ENCODE assay signal across 8 cellular contexts in genomic region chr21:45596704-45597318, GRCh38. TPM values are rescaled to one million over a fixed set of nuclear protein-coding genes. Genes with fewer than 3 reads are reported as not detected.
DNase-seq lines count a peak whose midpoint lies in the region; ATAC-seq, FAIRE-seq and TF ChIP-seq lines count a peak whose summit lies in the region.

No MANE protein-coding gene starts in this region.

- peaks cover 0 to 4% of the 10 kb centered on the region in 2 experiments for H4K20me1 ChIP-seq in H1 (replicated peaks in 1 of 2; ENCODE audit: control insufficient read depth in 1 of 2, insufficient read depth in 2 of 2, low read length in 2 of 2)

- no peaks in the 10 kb centered on the region for H3K4me1 ChIP-seq in H1 (replicated peaks in 1 of 4; ENCODE audit: control insufficient read depth in 3 of 4, insufficient read depth in 4 of 4, low read length in 3 of 4)
- no peaks in the 10 kb centered on the region for H3K4me1 ChIP-seq in mucosa of descending colon (ENCODE audit: low read depth)

- peaks cover 4% of the 10 kb centered on the region for H3K9me3 ChIP-seq in AG04450 (ENCODE audit: control insufficient read depth, insufficient read depth, low read length)
- H3K9me3 ChIP-seq in H1 (ENCODE audit: insufficient read depth in 2 of 2, low read depth in 1 of 2, low read length in 1 of 2) = peaks cover 4 to 14% of the 10 kb centered on the region in 2 experiments; a peak in 2 of 4 replicates
- H3K9me3 ChIP-seq in mucosa of descending colon = no peaks in the 10 kb centered on the region

- intact Hi-C loops in mucosa of descending colon (cut with DNase I, micrococcal nuclease) = loop anchor here in 1 of 2 donors (5.0 kb wide), 1 partner anchor 40 kb away; no protein-coding TSS in a partner anchor

- peaks cover 24% of the 10 kb centered on the region for H3K27me3 ChIP-seq in AG04450 (ENCODE audit: control insufficient read depth, insufficient read depth, low read length)
- H3K27me3 ChIP-seq in H1 (replicated peaks in 1 of 4; ENCODE audit: control insufficient read depth in 3 of 4, extremely low read depth in 1 of 4, insufficient read depth in 3 of 4, low read length in 3 of 4) = peaks cover 0 to 6% (median 0%) of the 10 kb centered on the region in 4 experiments; a peak in 2 of 7 replicates

- no peak overlapping the region for H2AK5ac ChIP-seq in H1 (ENCODE audit: low read depth, low read length)

- POLR2A ChIA-PET in AG04450 (lab: Yijun Ruan, JAX) = no interaction called here
- POLR2A ChIA-PET in activated CD8-positive, alpha-beta T cell treated with anti-CD3 and anti-CD28 coated beads, Interleukin-2, amount 10 ng/mL, durations not matched to agents 7 days and 5 days (lab: Charles Lee) = no interaction called here
- POLR2A ChIA-PET in H1 (lab: Charles Lee; ENCODE audit: partially characterized antibody) = interaction anchor here (1.2 kb wide), 1 partner anchor 38 kb away, joined by 3 read pairs; no protein-coding TSS in a partner anchor

- H3K79me1 ChIP-seq in H1 (ENCODE audit: low read depth, low read length) = no peaks in the 10 kb centered on the region; the same call in 1 of the 2 replicates

- H3K14ac ChIP-seq in H1 (ENCODE audit: insufficient read length) = no peak overlapping the region

- TF ChIP-seq CTCF in AG04450 (IDR thresholded peaks at IDR 0.05; ENCODE audit: low read depth, low read length) = peak; percentile 88
- TF ChIP-seq CTCF in GM13977 (IDR thresholded peaks at IDR 0.05; ENCODE audit: extremely low read depth, insufficient read depth, missing control alignments) = peak; percentile 94
- peak; percentile 94 to 99 (median 96) for TF ChIP-seq CTCF in H1 (IDR thresholded peaks at IDR 0.05; ENCODE audit: control extremely low read depth in 1 of 3, insufficient read depth in 1 of 3, low read depth in 1 of 3, low read length in 3 of 3)
- peak; percentile 79 for TF ChIP-seq CTCF in mucosa of descending colon (IDR thresholded peaks at IDR 0.05)

- no peak overlapping the region for H3K9ac ChIP-seq in H1 (replicated peaks in 1 of 4; ENCODE audit: extremely low read depth in 1 of 4, low read depth in 3 of 4, low read length in 3 of 4)

- no peak overlapping the region for H3K23ac ChIP-seq in H1 (ENCODE audit: insufficient read length)

- no peak overlapping the region for H2BK5ac ChIP-seq in H1 (ENCODE audit: low read depth, low read length)

- 0 out of 2 replicates have a peak overlapping the region, but pooled peaks have one; percentile 83 for H2BK15ac ChIP-seq in H1 (ENCODE audit: low read length)

- H3K9me3 Mint-ChIP-seq in activated CD8-positive, alpha-beta T cell treated with anti-CD3 and anti-CD28 coated beads, Interleukin-2, amount 10 ng/mL, durations not matched to agents 7 days and 5 days (ENCODE audit: insufficient read depth) = no peaks in the 10 kb centered on the region

- H3K27ac ChIP-seq in AG04450 (ENCODE audit: low read depth, low read length) = no peak overlapping the region
- no peak overlapping the region for H3K27ac ChIP-seq in H1 (ENCODE audit: low read depth, low read length)

- H3K4me3 ChIP-seq in AG04450 (ENCODE audit: low read depth, low read length) = no peak overlapping the region
- H3K4me3 ChIP-seq in H1 (ENCODE audit: extremely low read depth in 1 of 4, insufficient read depth in 2 of 4, low read depth in 3 of 4, low read length in 4 of 4) = no peak overlapping the region
- no peak overlapping the region for H3K4me3 ChIP-seq in mucosa of descending colon

- no peak for TF ChIP-seq POLR2A in H1 (IDR thresholded peaks at IDR 0.05; ENCODE audit: control extremely low read depth in 1 of 2, low read depth in 2 of 2, low read length in 2 of 2)

- peak; percentile 74 for FAIRE-seq in H1 (lab: Jason Lieb, UNC)

- peaks cover under 1% of the 10 kb centered on the region for H3K23me2 ChIP-seq in H1 (ENCODE audit: low read depth, low read length)

- no peaks in the 10 kb centered on the region; a peak in 1 of 8 replicates for H3K36me3 ChIP-seq in H1 (ENCODE audit: control insufficient read depth in 2 of 4, insufficient read depth in 4 of 4, low read length in 3 of 4)
- H3K36me3 ChIP-seq in mucosa of descending colon (ENCODE audit: low read depth) = no peaks in the 10 kb centered on the region

- H3K79me2 ChIP-seq in H1 (ENCODE audit: control insufficient read depth in 1 of 2, insufficient read depth in 2 of 2, low read length in 2 of 2) = no peaks in the 10 kb centered on the region

- peak; percentile 70 to 77 for TF ChIP-seq RAD21 in H1 (IDR thresholded peaks at IDR 0.05 in 1 of 2, conservative IDR thresholded peaks at IDR 0.05 in 1 of 2; ENCODE audit: low read depth in 2 of 2, low read length in 2 of 2)

- H3K27ac Mint-ChIP-seq in activated CD8-positive, alpha-beta T cell treated with anti-CD3 and anti-CD28 coated beads, Interleukin-2, amount 10 ng/mL, durations not matched to agents 7 days and 5 days = no peak overlapping the region

- peak overlapping the region; percentile 80; the same call in 1 of the 2 replicates for H2BK12ac ChIP-seq in H1 (ENCODE audit: low read depth, low read length)

- H4K5ac ChIP-seq in H1 (ENCODE audit: insufficient read length, low read depth, low read length) = no peak overlapping the region

- no peak overlapping the region for H3K4ac ChIP-seq in H1 (replicated peaks; ENCODE audit: insufficient read length, low read depth, low read length)

- no peak overlapping the region for H2BK20ac ChIP-seq in H1 (ENCODE audit: low read length)

- H4K91ac ChIP-seq in H1 (replicated peaks; ENCODE audit: insufficient read length, low read length) = no peak overlapping the region

- no peaks in the 10 kb centered on the region for H3K27me3 Mint-ChIP-seq in activated CD8-positive, alpha-beta T cell treated with anti-CD3 and anti-CD28 coated beads, Interleukin-2, amount 10 ng/mL, durations not matched to agents 7 days and 5 days (ENCODE audit: low read depth)

- CTCF ChIA-PET in AG04450 (lab: Charles Lee) = interaction anchor here (0.6 to 3.8 kb wide), 10 partner anchors 15 to 456 kb away, joined by 3 to 56 read pairs (median 3); no protein-coding TSS in a partner anchor
- CTCF ChIA-PET in activated CD8-positive, alpha-beta T cell treated with anti-CD3 and anti-CD28 coated beads, Interleukin-2, amount 10 ng/mL, durations not matched to agents 7 days and 5 days (lab: Charles Lee) = interaction anchor here (0.7 to 2.4 kb wide), 12 partner anchors 12 to 283 kb away, joined by 3 to 9 read pairs (median 4); no protein-coding TSS in a partner anchor
- CTCF ChIA-PET in H1 (lab: Charles Lee; ENCODE audit: partially characterized antibody) = interaction anchor here (0.6 to 4.9 kb wide), 29 partner anchors 9 to 971 kb away, joined by 3 to 37 read pairs (median 4); no protein-coding TSS in a partner anchor

- WGBS in H1 (ENCODE audit: extremely low coverage in 1 of 2, insufficient coverage in 1 of 2, insufficient read length in 1 of 2, insufficient replicate concordance in 2 of 2, low coverage in 1 of 2, low lambda C conversion rate in 2 of 2, missing lambda C conversion rate in 1 of 2), 2 experiments = 53% methylated on average over 16 of the region's 16 CpGs; no CpG with 5 or more reads in 1 of the 2 experiments

- DNase-seq in AG04450 (ENCODE audit: low read depth, low spot score) (no peak), GM13977 (ENCODE audit: low spot score) (peak; percentile 87), NCI-H345 treated with DMSO at 0.1 percent for 48 hours (lab: John Stamatoyannopoulos, UW; ENCODE audit: unreplicated experiment) (peak; percentile 43), H1 (ENCODE audit: low read depth in 1 of 2, low spot score in 2 of 2) (peak; percentile 41 to 93), mucosa of descending colon (peak; percentile 74 to 90 (median 83))
- peak; percentile 90 for DNase-seq in activated CD8-positive, alpha-beta T cell treated with anti-CD3 and anti-CD28 coated beads, Interleukin-2, amount 10 ng/mL, durations not matched to agents 7 days and 5 days
- DNase-seq in stimulated activated CD8-positive, alpha-beta memory T cell treated with anti-CD3 and anti-CD28 coated beads, Interleukin-7, amount 100 ng/mL, for 24 hours (ENCODE audit: low read depth) = peak; percentile 69

- H4K8ac ChIP-seq in H1 (ENCODE audit: extremely low read depth, insufficient read depth, low read length) = no peak overlapping the region

- no peak for TF ChIP-seq EP300 in H1 (IDR thresholded peaks at IDR 0.05; ENCODE audit: borderline replicate concordance in 1 of 2, low read depth in 2 of 2, low read length in 2 of 2)

- in situ Hi-C loops in GM13977 (cut with MboI; ENCODE audit: low pct_unique_long_range_greater_than_20kb, low sequenced_read_pairs, unreplicated experiment) = no loop called here

- no peak overlapping the region for H3K4me2 ChIP-seq in H1 (ENCODE audit: insufficient read depth in 1 of 2, low read depth in 2 of 2, low read length in 2 of 2)

- no peak overlapping the region for H2AFZ ChIP-seq in H1 (ENCODE audit: low read length)

- H3K36me3 Mint-ChIP-seq in activated CD8-positive, alpha-beta T cell treated with anti-CD3 and anti-CD28 coated beads, Interleukin-2, amount 10 ng/mL, durations not matched to agents 7 days and 5 days (ENCODE audit: low read depth) = no peaks in the 10 kb centered on the region

- no peak overlapping the region for H3K4me3 Mint-ChIP-seq in activated CD8-positive, alpha-beta T cell treated with anti-CD3 and anti-CD28 coated beads, Interleukin-2, amount 10 ng/mL, durations not matched to agents 7 days and 5 days

- no peak overlapping the region for H3K56ac ChIP-seq in H1 (replicated peaks; ENCODE audit: insufficient read length, low read depth, low read length)

- H3K4me1 Mint-ChIP-seq in activated CD8-positive, alpha-beta T cell treated with anti-CD3 and anti-CD28 coated beads, Interleukin-2, amount 10 ng/mL, durations not matched to agents 7 days and 5 days (ENCODE audit: low read depth) = peaks cover 8% of the 10 kb centered on the region

- peak; percentile 72 for ATAC-seq in activated CD8-positive, alpha-beta T cell treated with anti-CD3 and anti-CD28 coated beads, Interleukin-2, amount 10 ng/mL, durations not matched to agents 7 days and 5 days
- ATAC-seq in mucosa of descending colon (peak; percentile 88), GM21825 (IDR thresholded peaks at IDR 0.05; ENCODE audit: unreplicated experiment) (no peak)

- H2BK120ac ChIP-seq in H1 (replicated peaks; ENCODE audit: low read depth, low read length) = no peak overlapping the region

- H3K18ac ChIP-seq in H1 (ENCODE audit: extremely low read depth, low read length) = no peak overlapping the region

RNA-seq across cellular contexts. Expression of gene PCBP3, which starts 46.7 kb away (rescaled TPM):
- polyA plus RNA-seq in AG04450 (2011; rRNA removed) (1.6 and 2.1 TPM in 2 replicates), H1 (2011; rRNA removed) (3.5 and 7.3 TPM in 2 replicates)
- 5.0 and 5.9 TPM in 2 replicates for polyA minus RNA-seq in AG04450 (2011; rRNA and poly(A)+ RNA removed)
- total RNA-seq in activated CD8-positive, alpha-beta T cell treated with anti-CD3 and anti-CD28 coated beads, Interleukin-2, amount 10 ng/mL, durations not matched to agents 7 days and 5 days = 1 to 10 TPM; 1.3 to 1.4 TPM
- total RNA-seq in H1 (2021; fragmentation: NEBNext Ultra II Directional; extraction: Animal tissue kit (Norgen Biotek cat#: 25700)) = 6.3 TPM in 2 replicates
- 3.1 TPM for polyA plus RNA-seq in H1 (2011; cell fraction: cytosol; rRNA removed)
- 12.8 TPM for polyA plus RNA-seq in H1 (2011; cell fraction: nucleus; rRNA removed)
- 7.9 to 9.2 TPM (median 8.4 TPM) in 4 replicates for polyA plus RNA-seq in H1 (2012, experiment 1 of 2)
- 6.9 TPM for polyA plus RNA-seq in H1 (2012, experiment 2 of 2)
- polyA plus RNA-seq in H1 (2013, experiment 1 of 2) = 4.4 TPM
- polyA plus RNA-seq in H1 (2013, experiment 2 of 2) = 5.4 TPM
- 10.6 and 11.2 TPM in 2 replicates for polyA minus RNA-seq in H1 (2011; rRNA and poly(A)+ RNA removed)
- 4.0 TPM for polyA minus RNA-seq in H1 (2011; cell fraction: cytosol; rRNA and poly(A)+ RNA removed)
- 17.3 TPM for polyA minus RNA-seq in H1 (2011; cell fraction: nucleus; rRNA and poly(A)+ RNA removed)
- 10 to 100 TPM in 1 of 3 donors, 1 to 10 TPM in 2; 4.5 to 18.4 (median 7.6) TPM for total RNA-seq in mucosa of descending colon

RNA-seq across cellular contexts. Expression of gene SLC19A1, which starts 54.6 kb away (rescaled TPM):
- polyA plus RNA-seq in AG04450 (2011; rRNA removed) = 4.4 and 7.5 TPM in 2 replicates
- 4.2 and 4.3 TPM in 2 replicates for polyA minus RNA-seq in AG04450 (2011; rRNA and poly(A)+ RNA removed)
- total RNA-seq in activated CD8-positive, alpha-beta T cell treated with anti-CD3 and anti-CD28 coated beads, Interleukin-2, amount 10 ng/mL, durations not matched to agents 7 days and 5 days = 10 to 100 TPM; 44.4 to 51.6 TPM
- 31.6 and 33.5 TPM in 2 replicates for total RNA-seq in H1 (2021; fragmentation: NEBNext Ultra II Directional; extraction: Animal tissue kit (Norgen Biotek cat#: 25700))
- polyA plus RNA-seq in H1 (2011; rRNA removed) = 43.8 and 48.3 TPM in 2 replicates
- 22.7 TPM for polyA plus RNA-seq in H1 (2011; cell fraction: cytosol; rRNA removed)
- polyA plus RNA-seq in H1 (2011; cell fraction: nucleus; rRNA removed) = 47.4 TPM
- polyA plus RNA-seq in H1 (2012, experiment 1 of 2) = 47.5 to 77.8 TPM (median 65.6 TPM) in 4 replicates
- polyA plus RNA-seq in H1 (2012, experiment 2 of 2) = 70.7 TPM
- 40.9 TPM for polyA plus RNA-seq in H1 (2013, experiment 1 of 2)
- 42.0 TPM for polyA plus RNA-seq in H1 (2013, experiment 2 of 2)
- polyA minus RNA-seq in H1 (2011; rRNA and poly(A)+ RNA removed) = 12.0 and 29.3 TPM in 2 replicates
- 17.7 TPM for polyA minus RNA-seq in H1 (2011; cell fraction: cytosol; rRNA and poly(A)+ RNA removed)
- polyA minus RNA-seq in H1 (2011; cell fraction: nucleus; rRNA and poly(A)+ RNA removed) = 18.7 TPM
- total RNA-seq in mucosa of descending colon = 10 to 100 TPM; 12.6 to 22.8 (median 12.7) TPM
